In genomic region chr3:58180940-58181587, GRCh38 we compare ENCODE assay signal across 1 cellular context.
TF ChIP-seq lines count a peak whose summit lies in the region.

No MANE protein-coding gene starts in this region.

TF ChIP-seq in HepG2, 621 proteins besides CTCF, POLR2A, EP300 and RAD21 (continued from another document and continues in another):
- peak; percentile 55 for TF ChIP-seq ARID5B (CRISPR knock-in tag; IDR thresholded peaks at IDR 0.05)
- no peak for TF ChIP-seq SMARCC2 (IDR thresholded peaks at IDR 0.05)
- no peak for TF ChIP-seq CEBPZ (IDR thresholded peaks at IDR 0.05; ENCODE audit: low read length)
- no peak for TF ChIP-seq REL (CRISPR knock-in tag; conservative IDR thresholded peaks at IDR 0.05)
- no peak for TF ChIP-seq ZSCAN20 (CRISPR knock-in tag; IDR thresholded peaks at IDR 0.05; ENCODE audit: borderline replicate concordance)
- no peak; the same call in 1 of the 2 replicates for TF ChIP-seq ZNF646 (CRISPR knock-in tag; IDR thresholded peaks at IDR 0.05)
- no peak for TF ChIP-seq NFATC3 (CRISPR knock-in tag; IDR thresholded peaks at IDR 0.05)
- no peak for TF ChIP-seq HMGA1 (CRISPR knock-in tag; conservative IDR thresholded peaks at IDR 0.05)
- peak; percentile 66 for TF ChIP-seq ZEB1 (IDR thresholded peaks at IDR 0.05; ENCODE audit: insufficient replicate concordance, low read depth)
- TF ChIP-seq NR3C1 (CRISPR knock-in tag; IDR thresholded peaks at IDR 0.05), result no peak
- no peak for TF ChIP-seq SSRP1 (CRISPR knock-in tag; IDR thresholded peaks at IDR 0.05)
- TF ChIP-seq HNRNPH1 (optimal IDR thresholded peaks at IDR 0.05; ENCODE audit: low read depth, low read length), result no peak
- TF ChIP-seq THRA (CRISPR knock-in tag; IDR thresholded peaks at IDR 0.05; ENCODE audit: borderline replicate concordance), result no peak
- TF ChIP-seq RELA (CRISPR knock-in tag; IDR thresholded peaks at IDR 0.05), result no peak
- TF ChIP-seq SALL2 (CRISPR knock-in tag; IDR thresholded peaks at IDR 0.05), result no peak
- TF ChIP-seq ZNF337 (CRISPR knock-in tag; IDR thresholded peaks at IDR 0.05; ENCODE audit: borderline replicate concordance, low read depth), result 0 out of 2 replicates have a peak, but pooled peaks have one; percentile 11
- TF ChIP-seq MYPOP (CRISPR knock-in tag; IDR thresholded peaks at IDR 0.05), result no peak
- TF ChIP-seq ZNF44 (CRISPR knock-in tag; IDR thresholded peaks at IDR 0.05), result no peak
- peak; percentile 73 for TF ChIP-seq MED1 (CRISPR knock-in tag; IDR thresholded peaks at IDR 0.05)
- no peak for TF ChIP-seq ZNF292 (CRISPR knock-in tag; IDR thresholded peaks at IDR 0.05; ENCODE audit: borderline replicate concordance, low read depth)
- no peak for TF ChIP-seq LBX2 (CRISPR knock-in tag; IDR thresholded peaks at IDR 0.05; ENCODE audit: borderline replicate concordance)
- no peak for TF ChIP-seq YEATS4 (CRISPR knock-in tag; IDR thresholded peaks at IDR 0.05; ENCODE audit: borderline replicate concordance)
- no peak for TF ChIP-seq NFYC (CRISPR knock-in tag; IDR thresholded peaks at IDR 0.05)
- no peak for TF ChIP-seq ONECUT2 (CRISPR knock-in tag; IDR thresholded peaks at IDR 0.05)
- peak; percentile 92 for TF ChIP-seq FOSL2 (CRISPR knock-in tag; IDR thresholded peaks at IDR 0.05)
- TF ChIP-seq REXO4 (CRISPR knock-in tag; IDR thresholded peaks at IDR 0.05; ENCODE audit: borderline replicate concordance), result no peak
- TF ChIP-seq ZNF737 (CRISPR knock-in tag; IDR thresholded peaks at IDR 0.05; ENCODE audit: borderline replicate concordance), result no peak
- no peak for TF ChIP-seq U2AF1 (optimal IDR thresholded peaks at IDR 0.05; ENCODE audit: low read depth, low read length)
- TF ChIP-seq FOXP1 (IDR thresholded peaks at IDR 0.05), result no peak
- TF ChIP-seq FOXP1 (CRISPR knock-in tag; IDR thresholded peaks at IDR 0.05), result peak; percentile 77
- TF ChIP-seq JUN (CRISPR knock-in tag; IDR thresholded peaks at IDR 0.05), result peak; percentile 55; the same call in 1 of the 2 replicates
- TF ChIP-seq KLF6 (CRISPR knock-in tag; IDR thresholded peaks at IDR 0.05), result no peak
- peak; percentile 69; the same call in 1 of the 2 replicates for TF ChIP-seq HNRNPUL1 (IDR thresholded peaks at IDR 0.05; ENCODE audit: low read depth, low read length)
- TF ChIP-seq PLSCR1 (CRISPR knock-in tag; IDR thresholded peaks at IDR 0.05; ENCODE audit: borderline replicate concordance), result no peak
- TF ChIP-seq ZNF136 (CRISPR knock-in tag; IDR thresholded peaks at IDR 0.05; ENCODE audit: low read depth), result no peak
- no peak for TF ChIP-seq SIN3B (IDR thresholded peaks at IDR 0.05; ENCODE audit: low read length)
- no peak; the same call in 1 of the 2 replicates for TF ChIP-seq SOX13 (IDR thresholded peaks at IDR 0.05)
- TF ChIP-seq SOX13 (CRISPR knock-in tag; conservative IDR thresholded peaks at IDR 0.05 in 1 of 2, IDR thresholded peaks at IDR 0.05 in 1 of 2), result peak in 1 of 2 experiments; percentile 65; a peak in 1 of 4 replicates
- TF ChIP-seq HMGXB3 (CRISPR knock-in tag; IDR thresholded peaks at IDR 0.05; ENCODE audit: borderline replicate concordance), result no peak
- no peak for TF ChIP-seq PHF5A (CRISPR knock-in tag; IDR thresholded peaks at IDR 0.05; ENCODE audit: low read depth, unreplicated experiment)
- TF ChIP-seq MAZ (IDR thresholded peaks at IDR 0.05; ENCODE audit: borderline replicate concordance, low read depth, low read length), result no peak
- no peak for TF ChIP-seq MAZ (CRISPR knock-in tag; IDR thresholded peaks at IDR 0.05; ENCODE audit: low read depth)
